12 cellular contexts compared by ENCODE assay signal in genomic region chr14:39734306-39734705, GRCh38.
A peak's percentile ranks its signal among the peaks of the same experiment; 100 is the strongest.
DNase-seq lines count a peak whose midpoint lies in the region; ATAC-seq and TF ChIP-seq lines count a peak whose summit lies in the region.
"Had no signal": no experiment of that assay in that cellular context is flagged by ENCODE, and none has a peak within 500 bp of the region (broad histone marks: within the 10 kb centered on the region; RNA-seq: fewer than 3 reads in every experiment).

No MANE protein-coding gene starts in this region.

- TF ChIP-seq CTCF in H9 (conservative IDR thresholded peaks at IDR 0.05) (no peak), OCI-LY3 (IDR thresholded peaks at IDR 0.05; ENCODE audit: low read depth, low read length) (no peak), mucosa of descending colon (IDR thresholded peaks at IDR 0.05) (no peak)

- peaks cover 3% of the 10 kb centered on the region for H3K27me3 Mint-ChIP-seq in H9 (ENCODE audit: low read depth)

- H3K27ac ChIP-seq in H9 (ENCODE audit: insufficient read length, low read depth, low read length) (no peak overlapping the region), OCI-LY3 (ENCODE audit: low read length) (peak overlapping the region; percentile 36; the same call in 1 of the 2 replicates), mesendoderm (ENCODE audit: low read depth, low read length) (no peak overlapping the region)
- H3K27ac ChIP-seq: A549, C4-2B had no signal

- intact Hi-C loops in mucosa of descending colon (cut with DNase I, micrococcal nuclease), result no loop called here

- no peak overlapping the region for H4K5ac ChIP-seq in H9 (ENCODE audit: insufficient read length, low read depth, low read length)
- no peak overlapping the region for H4K5ac ChIP-seq in mesendoderm (ENCODE audit: low read length)

- H3K9me3 ChIP-seq in H9 (ENCODE audit: control insufficient read depth, low read depth, low read length), result no peaks in the 10 kb centered on the region
- H3K9me3 ChIP-seq in OCI-LY3 (ENCODE audit: insufficient read depth, low read length), result peaks cover 3% of the 10 kb centered on the region; the same call in 1 of the 2 replicates
- H3K9me3 ChIP-seq in mucosa of descending colon, result peaks cover 60% of the 10 kb centered on the region
- H3K9me3 ChIP-seq: A549, BE2C had no signal

- H3K4me2 ChIP-seq in H9 (ENCODE audit: insufficient read depth, insufficient read length, low read length), result no peak overlapping the region
- peak overlapping the region; percentile 20; the same call in 1 of the 2 replicates for H3K4me2 ChIP-seq in OCI-LY3 (ENCODE audit: low read length)
- H3K4me2 ChIP-seq in mesendoderm (ENCODE audit: low read length), result no peak overlapping the region
- H3K4me2 ChIP-seq: A549 had no signal

- H3K36me3 ChIP-seq in OCI-LY3 (replicated peaks; ENCODE audit: low read depth, low read length) (no peaks in the 10 kb centered on the region), mesendoderm (ENCODE audit: control insufficient read depth, insufficient read depth, low read length) (no peaks in the 10 kb centered on the region), mucosa of descending colon (ENCODE audit: low read depth) (no peaks in the 10 kb centered on the region)
- H3K36me3 ChIP-seq: BE2C had no signal

- H3K4ac ChIP-seq in H9 (ENCODE audit: low read depth, low read length), result no peak overlapping the region
- H3K4ac ChIP-seq in mesendoderm (ENCODE audit: low read depth, low read length), result no peak overlapping the region

- no peak overlapping the region for H2AK5ac ChIP-seq in H9 (ENCODE audit: insufficient read length, low read length)
- no peak overlapping the region for H2AK5ac ChIP-seq in mesendoderm (ENCODE audit: low read length)

- H3K9me3 Mint-ChIP-seq in H9, result peaks cover 5 to 7% of the 10 kb centered on the region in 2 experiments; a peak in 3 of 5 replicates

- no peak overlapping the region for H3K14ac ChIP-seq in H9 (ENCODE audit: insufficient read depth, low read length)

- H2BK120ac ChIP-seq in H9 (ENCODE audit: low read depth, low read length, poor library complexity, severe bottlenecking) (no peak overlapping the region), mesendoderm (ENCODE audit: low read depth, low read length) (no peak overlapping the region)

- H3K23ac ChIP-seq in H9 (ENCODE audit: insufficient read length, low read depth, low read length), result no peak overlapping the region
- no peak overlapping the region for H3K23ac ChIP-seq in mesendoderm (ENCODE audit: low read length)

- no peak overlapping the region for H2BK12ac ChIP-seq in H9 (ENCODE audit: insufficient read length, low read depth, low read length)

- H3K4me3 ChIP-seq in OCI-LY3 (ENCODE audit: low read length) (no peak overlapping the region), mesendoderm (ENCODE audit: low read length) (no peak overlapping the region), mucosa of descending colon (no peak overlapping the region)
- H3K4me3 ChIP-seq: A549 had no signal

- peaks cover 0 to 4% (median 0%) of the 10 kb centered on the region in 3 experiments; a peak in 2 of 7 replicates for H3K36me3 Mint-ChIP-seq in H9 (ENCODE audit: insufficient read depth in 1 of 3, low read depth in 3 of 3)
- H3K36me3 Mint-ChIP-seq: CD4-positive, alpha-beta memory T cell had no signal

- no peak overlapping the region for H2BK5ac ChIP-seq in H9 (ENCODE audit: insufficient read length, low read length)
- no peak overlapping the region for H2BK5ac ChIP-seq in mesendoderm (ENCODE audit: low read length)

- no peaks in the 10 kb centered on the region for H3K23me2 ChIP-seq in H9 (ENCODE audit: insufficient read length, low read depth, low read length, poor library complexity, severe bottlenecking)

- H4K20me1 ChIP-seq in H9 (ENCODE audit: control insufficient read depth, insufficient read depth, insufficient read length) (no peaks in the 10 kb centered on the region), OCI-LY3 (ENCODE audit: insufficient read depth, low read length) (no peaks in the 10 kb centered on the region)

- no peaks in the 10 kb centered on the region for H3K27me3 ChIP-seq in H9 (ENCODE audit: insufficient read depth, low read length)
- no peaks in the 10 kb centered on the region for H3K27me3 ChIP-seq in OCI-LY3 (ENCODE audit: low read depth, low read length)
- H3K27me3 ChIP-seq in mesendoderm (ENCODE audit: insufficient read depth, low read length, poor library complexity), result no peaks in the 10 kb centered on the region
- H3K27me3 ChIP-seq: BE2C had no signal

- no peak overlapping the region for H3K56ac ChIP-seq in H9 (ENCODE audit: insufficient read length, low read depth, low read length)
- H3K56ac ChIP-seq in mesendoderm (ENCODE audit: low read length), result no peak overlapping the region

- no peaks in the 10 kb centered on the region for H3K4me1 ChIP-seq in H9 (ENCODE audit: insufficient read depth, low read length)
- peaks cover 33% of the 10 kb centered on the region for H3K4me1 ChIP-seq in OCI-LY3 (ENCODE audit: low read length)
- peaks cover 2% of the 10 kb centered on the region for H3K4me1 ChIP-seq in mesendoderm (ENCODE audit: control insufficient read depth, low read depth, low read length)
- H3K4me1 ChIP-seq in mucosa of descending colon (ENCODE audit: low read depth), result no peaks in the 10 kb centered on the region
- H3K4me1 ChIP-seq: A549, BE2C had no signal

- H3K9ac ChIP-seq in H9 (ENCODE audit: extremely low read depth, insufficient read length, low read length) (no peak overlapping the region), OCI-LY3 (ENCODE audit: low read length) (no peak overlapping the region), mesendoderm (ENCODE audit: low read length) (no peak overlapping the region)

- H2BK15ac ChIP-seq in H9 (ENCODE audit: low read depth, low read length) (no peak overlapping the region), mesendoderm (replicated peaks; ENCODE audit: low read depth) (no peak overlapping the region)

- no peak overlapping the region; a peak in 1 of 7 replicates for H3K27ac Mint-ChIP-seq in H9
- H3K27ac Mint-ChIP-seq: CD4-positive, alpha-beta memory T cell had no signal

- peak; percentile 55 for DNase-seq in H9
- peak; percentile 74 for DNase-seq in mesendoderm
- DNase-seq in HuH-7 (ENCODE audit: low spot score), result no peak
- DNase-seq in mucosa of descending colon, result no peak
- DNase-seq: BE2C; CD4-positive, alpha-beta memory T cell; DMS79 had no signal

- no peak overlapping the region for H4K91ac ChIP-seq in H9 (ENCODE audit: insufficient read length, low read depth, low read length)

- H3K79me2 ChIP-seq in H9 (ENCODE audit: insufficient read depth, low read length) (no peaks in the 10 kb centered on the region), OCI-LY3 (ENCODE audit: low read length) (no peaks in the 10 kb centered on the region), mesendoderm (ENCODE audit: control insufficient read depth, insufficient read depth, low read length) (no peaks in the 10 kb centered on the region)

- peaks cover 11 to 12% of the 10 kb centered on the region in 2 experiments; a peak in 3 of 4 replicates for H3K4me1 Mint-ChIP-seq in H9
- H3K4me1 Mint-ChIP-seq: CD4-positive, alpha-beta memory T cell had no signal

- H4K8ac ChIP-seq in H9 (replicated peaks; ENCODE audit: insufficient read length, low read depth, low read length) (no peak overlapping the region), mesendoderm (ENCODE audit: low read depth, low read length) (no peak overlapping the region)

- no peak overlapping the region for H2BK20ac ChIP-seq in H9 (ENCODE audit: low read depth, low read length, poor library complexity, severe bottlenecking)

- H3K79me1 ChIP-seq in H9 (ENCODE audit: insufficient read depth, low read depth, low read length, poor library complexity, severe bottlenecking) (no peaks in the 10 kb centered on the region), mesendoderm (ENCODE audit: low read length) (no peaks in the 10 kb centered on the region)

- no peak overlapping the region for H3K4me3 Mint-ChIP-seq in H9
- H3K4me3 Mint-ChIP-seq: CD4-positive, alpha-beta memory T cell had no signal

- ATAC-seq in GM18909 (IDR thresholded peaks at IDR 0.05; ENCODE audit: poor library complexity, unreplicated experiment), result peak; percentile 8
- ATAC-seq in GM19023 (IDR thresholded peaks at IDR 0.05; ENCODE audit: unreplicated experiment), result no peak
- ATAC-seq in mucosa of descending colon, result no peak
- ATAC-seq: A549 had no signal

- H3K18ac ChIP-seq in H9 (ENCODE audit: insufficient read length, low read depth, low read length) (no peak overlapping the region), mesendoderm (ENCODE audit: low read length) (peak overlapping the region; percentile 68)

- H2AFZ ChIP-seq in H9 (ENCODE audit: low read length) (no peak overlapping the region), OCI-LY3 (ENCODE audit: low read depth, low read length) (peak overlapping the region; percentile 28; the same call in 1 of the 2 replicates)

- H3T11ph ChIP-seq in H9 (ENCODE audit: low read length), result no peak overlapping the region

Comparison
In these comparisons a context has a peak if more than half of its experiments do, and no peak if none do; other contexts are left out.
1. DNase-seq: peak in H9 (single experiment) and mesendoderm (single experiment); none in HuH-7 (single experiment) and mucosa of descending colon (0 of 3).